ENCODE assay signal across 1 cellular context in genomic region chr6:56955171-56956155, GRCh38.
A peak's percentile ranks its signal among the peaks of the same experiment; 100 is the strongest.
TF ChIP-seq lines count a peak whose summit lies in the region.

No MANE protein-coding gene starts in this region.

TF ChIP-seq in SK-N-SH, 30 proteins besides CTCF, POLR2A, EP300 and RAD21 (continued from another document):
- TF ChIP-seq, protein P1, sequence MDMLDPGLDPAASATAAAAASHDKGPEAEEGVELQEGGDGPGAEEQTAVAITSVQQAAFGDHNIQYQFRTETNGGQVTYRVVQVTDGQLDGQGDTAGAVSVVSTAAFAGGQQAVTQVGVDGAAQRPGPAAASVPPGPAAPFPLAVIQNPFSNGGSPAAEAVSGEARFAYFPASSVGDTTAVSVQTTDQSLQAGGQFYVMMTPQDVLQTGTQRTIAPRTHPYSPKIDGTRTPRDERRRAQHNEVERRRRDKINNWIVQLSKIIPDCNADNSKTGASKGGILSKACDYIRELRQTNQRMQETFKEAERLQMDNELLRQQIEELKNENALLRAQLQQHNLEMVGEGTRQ (IDR thresholded peaks at IDR 0.05; ENCODE audit: borderline replicate concordance, low read depth, low read length): no peak
- TF ChIP-seq SMC3 (IDR thresholded peaks at IDR 0.05; ENCODE audit: low read depth, low read length) (peak; percentile 58), YY1 (IDR thresholded peaks at IDR 0.05; ENCODE audit: low read depth) (peak; percentile 31; the same call in 1 of the 2 replicates), MEF2A (IDR thresholded peaks at IDR 0.05; ENCODE audit: borderline replicate concordance, low read depth) (no peak), POLR2AphosphoS5 (IDR thresholded peaks at IDR 0.05; ENCODE audit: low read depth, low read length) (no peak), SIN3A (IDR thresholded peaks at IDR 0.05; ENCODE audit: borderline replicate concordance, low read depth, low read length) (peak; percentile 89; the same call in 1 of the 2 replicates), ELF1 (IDR thresholded peaks at IDR 0.05) (peak; percentile 83), TAF1 (IDR thresholded peaks at IDR 0.05; ENCODE audit: borderline replicate concordance, low read depth, low read length) (peak; percentile 61; the same call in 1 of the 2 replicates), ZBTB33 (IDR thresholded peaks at IDR 0.05; ENCODE audit: borderline replicate concordance, low read depth) (no peak)
- TF ChIP-seq, protein P2, sequence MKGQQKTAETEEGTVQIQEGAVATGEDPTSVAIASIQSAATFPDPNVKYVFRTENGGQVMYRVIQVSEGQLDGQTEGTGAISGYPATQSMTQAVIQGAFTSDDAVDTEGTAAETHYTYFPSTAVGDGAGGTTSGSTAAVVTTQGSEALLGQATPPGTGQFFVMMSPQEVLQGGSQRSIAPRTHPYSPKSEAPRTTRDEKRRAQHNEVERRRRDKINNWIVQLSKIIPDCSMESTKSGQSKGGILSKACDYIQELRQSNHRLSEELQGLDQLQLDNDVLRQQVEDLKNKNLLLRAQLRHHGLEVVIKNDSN (IDR thresholded peaks at IDR 0.05; ENCODE audit: borderline replicate concordance, low read depth): no peak
